Comparison of ENCODE assay signal across 1 cellular context in genomic region chr3:13260259-13261103, GRCh38.
TF ChIP-seq lines count a peak whose summit lies in the region.

No MANE protein-coding gene starts in this region.

TF ChIP-seq in GM12878, 131 proteins besides CTCF, POLR2A, EP300 and RAD21 (continued from another document):
- TF ChIP-seq PML (IDR thresholded peaks at IDR 0.05; ENCODE audit: low read length): no peak
- no peak for TF ChIP-seq ZZZ3 (IDR thresholded peaks at IDR 0.05; ENCODE audit: control insufficient read depth, insufficient read length, low read depth)
- TF ChIP-seq HCFC1 (IDR thresholded peaks at IDR 0.05; ENCODE audit: low read length): no peak
- TF ChIP-seq ZNF24 (IDR thresholded peaks at IDR 0.05): no peak
- TF ChIP-seq CREB1 (IDR thresholded peaks at IDR 0.05; ENCODE audit: low read depth): no peak
- no peak for TF ChIP-seq GATAD2B (conservative IDR thresholded peaks at IDR 0.05; ENCODE audit: low read depth)
- no peak for TF ChIP-seq RELB (IDR thresholded peaks at IDR 0.05; ENCODE audit: low read depth)
- no peak for TF ChIP-seq USF1 (IDR thresholded peaks at IDR 0.05; ENCODE audit: borderline replicate concordance, extremely low read length, insufficient read depth, low read depth, low read length)
- no peak for TF ChIP-seq ZBTB40 (IDR thresholded peaks at IDR 0.05; ENCODE audit: borderline replicate concordance)
- no peak for TF ChIP-seq POLR2AphosphoS2 (IDR thresholded peaks at IDR 0.05; ENCODE audit: low read depth, low read length)
